In the genomic region with DNA sequence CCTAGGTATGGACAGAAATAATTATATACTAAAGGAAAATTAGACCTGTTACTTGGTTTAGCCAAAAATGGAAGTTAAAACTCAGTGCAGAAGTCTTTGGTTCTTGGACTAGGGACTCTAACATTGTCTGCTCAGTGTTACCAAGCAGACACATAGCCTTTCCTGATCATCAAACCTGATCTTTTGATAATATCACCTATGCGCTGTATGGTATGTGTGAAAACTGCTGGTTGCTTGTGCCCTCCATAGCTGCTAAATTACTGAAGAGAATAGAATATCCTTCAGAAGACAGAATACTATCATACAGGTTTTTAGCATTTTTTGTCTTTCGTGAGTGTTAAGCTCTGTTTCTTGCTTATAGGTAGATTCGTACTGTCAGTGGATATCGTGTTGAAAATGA, we compare ENCODE assay signal across 12 cellular contexts.
"Had no signal": no experiment of that assay in that cellular context is flagged by ENCODE, and none has a peak within 500 bp of the region (broad histone marks: within the 10 kb centered on the region; RNA-seq: fewer than 3 reads in every experiment).

No MANE protein-coding gene starts in this region.

- H3K36me3 ChIP-seq: right lobe of liver, upper lobe of left lung had no signal

- H3K9me3 ChIP-seq: right lobe of liver, upper lobe of left lung had no signal

- DNase-seq: activated CD4-positive, alpha-beta memory T cell treated with anti-CD3 and anti-CD28 coated beads for 36 hours; activated CD4-positive, CD25-positive, alpha-beta regulatory T cell treated with anti-CD3 and anti-CD28 coated beads, Interleukin-2, amount 50 U/mL, for 72 hours; activated gamma-delta T cell; activated naive CD8-positive, alpha-beta T cell treated with anti-CD3 and anti-CD28 coated beads, Interleukin-2, amount 10 ng/mL, durations not matched to agents 7 days and 5 days; activated T-cell treated with anti-CD3 and anti-CD28 coated beads, Interleukin-2, amount 50 U/mL, for 4 hours; anterior cingulate cortex; effector memory CD8-positive, alpha-beta T cell; right lobe of liver; stimulated activated CD4-positive, alpha-beta T cell treated with anti-CD3 and anti-CD28 coated beads, Interleukin-12 subunit alpha, Interleukin-12 subunit beta, amount 100 ng/mL, for 4 hours; stimulated activated naive CD4-positive, alpha-beta T cell; substantia nigra; upper lobe of left lung had no signal

- H3K27ac ChIP-seq: upper lobe of left lung had no signal

- H3K27me3 ChIP-seq: right lobe of liver, upper lobe of left lung had no signal

- ATAC-seq: activated T-cell treated with anti-CD3 and anti-CD28 coated beads, Interleukin-2, amount 50 U/mL, for 4 hours; effector memory CD8-positive, alpha-beta T cell had no signal

- H3K4me3 ChIP-seq: right lobe of liver, upper lobe of left lung had no signal
